Comparison of ENCODE assay signal across 8 cellular contexts in the genomic region with DNA sequence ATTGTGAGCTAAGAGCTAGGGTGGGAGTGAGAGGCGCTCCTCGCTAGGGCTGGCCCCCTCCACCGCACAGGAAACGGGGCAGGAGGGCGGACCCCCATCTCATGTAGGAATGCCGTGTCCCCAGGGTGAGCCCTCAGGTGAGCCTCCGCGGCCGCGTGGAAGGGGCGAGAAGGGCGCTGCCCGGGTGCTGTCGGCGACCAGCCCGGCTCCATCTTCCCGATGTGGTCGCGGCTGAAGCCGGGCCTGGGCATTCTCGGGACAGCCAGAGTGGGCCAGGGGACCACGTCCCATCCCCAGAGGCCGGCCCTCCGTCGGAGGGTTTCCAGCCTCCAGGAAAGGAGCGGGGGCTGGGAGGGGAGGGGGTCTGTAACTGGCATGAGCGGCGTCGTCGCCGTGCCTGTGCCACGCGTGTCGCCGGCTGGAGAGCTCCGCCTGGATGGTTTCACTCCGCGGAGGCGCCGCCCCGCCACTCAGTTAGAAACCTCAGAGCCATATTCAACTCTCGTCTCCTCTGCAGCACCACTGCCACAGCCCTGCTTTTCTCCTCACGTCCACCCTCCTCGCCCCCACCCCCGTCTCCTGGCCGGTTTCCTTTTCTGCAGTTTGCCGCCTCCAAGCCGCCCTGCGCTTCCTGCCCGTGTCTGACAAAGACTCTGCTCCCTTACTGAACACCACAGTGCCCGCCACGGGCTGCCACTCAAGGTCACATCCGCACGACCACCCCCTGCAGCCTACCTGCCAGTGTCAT. TPM values are rescaled to one million over a fixed set of nuclear protein-coding genes. Genes with fewer than 3 reads are reported as not detected.
DNase-seq lines count a peak whose midpoint lies in the region; ATAC-seq and TF ChIP-seq lines count a peak whose summit lies in the region.

A gene with protein sequence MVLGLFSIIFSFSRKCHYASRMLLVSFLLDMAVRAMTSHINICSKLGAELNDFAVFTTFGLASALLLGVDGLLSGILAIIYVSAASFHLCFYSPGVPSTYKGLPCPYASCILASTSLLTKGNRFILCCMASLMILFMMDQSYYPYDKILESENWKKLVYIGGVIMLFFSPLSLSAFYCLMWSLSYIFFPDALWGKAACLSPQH (plus strand): TSS at position 46 of the 748 bp plus-strand sequence. CDS start 4,903 bp downstream, outside the sequence.

- H3K4me3 ChIP-seq in gastroesophageal sphincter = peak within 1 kb of the TSS; percentile 5 to 53
- peak within 1 kb of the TSS; percentile 36 to 52 (median 48) for H3K4me3 ChIP-seq in gastrocnemius medialis

- peaks cover 25% of the 10 kb centered on the region for H3K36me3 Mint-ChIP-seq in activated T-helper 17 cell treated with anti-CD3 and anti-CD28 coated beads, Interleukin-2, amount 50 U/mL, for 72 hours (ENCODE audit: low read depth)

- no peak for TF ChIP-seq EP300 in gastroesophageal sphincter (IDR thresholded peaks at IDR 0.05)

- no peaks in the 10 kb centered on the region for H3K9me3 Mint-ChIP-seq in activated T-helper 17 cell treated with anti-CD3 and anti-CD28 coated beads, Interleukin-2, amount 50 U/mL, for 72 hours

- H3K36me3 ChIP-seq in gastroesophageal sphincter (peaks cover 0 to 29% of the 10 kb centered on the region in 2 donors), gastrocnemius medialis (peaks cover 0 to 9% of the 10 kb centered on the region in 2 donors)

- in situ Hi-C loops in gastrocnemius medialis (cut with MboI; ENCODE audit: low sequenced_read_pairs in 4 of 4) = loop anchor here in 2 of 4 donors (25.0 kb wide), 1 partner anchor 277 kb away; no protein-coding TSS in a partner anchor

- intact Hi-C loops in gastrocnemius medialis (cut with DNase I; ENCODE audit: low total_unique reads) = no loop called here

- TF ChIP-seq CTCF in GM20000 (IDR thresholded peaks at IDR 0.05; ENCODE audit: extremely low read depth, missing control alignments) (no peak), gastroesophageal sphincter (IDR thresholded peaks at IDR 0.05) (no peak), gastrocnemius medialis (IDR thresholded peaks at IDR 0.05 in 4 of 5, conservative IDR thresholded peaks at IDR 0.05 in 1 of 5) (no peak)

- no peak for TF ChIP-seq POLR2A in gastroesophageal sphincter (IDR thresholded peaks at IDR 0.05)
- no peak for TF ChIP-seq POLR2A in gastrocnemius medialis (IDR thresholded peaks at IDR 0.05)

- H3K4me1 ChIP-seq in gastroesophageal sphincter = peaks cover 0 to 14% (median 4%) of the 10 kb centered on the region in 3 donors
- peaks cover 0 to 11% of the 10 kb centered on the region in 2 donors for H3K4me1 ChIP-seq in gastrocnemius medialis

- 2 to 6% methylated on average over 7 to 11 of the region's 54 CpGs for WGBS in gastroesophageal sphincter (ENCODE audit: low coverage in 1 of 2), 2 donors

- H3K27ac Mint-ChIP-seq in activated T-helper 17 cell treated with anti-CD3 and anti-CD28 coated beads, Interleukin-2, amount 50 U/mL, for 72 hours = peak within 1 kb of the TSS; percentile 84

- ATAC-seq in activated T-helper 17 cell treated with anti-CD3 and anti-CD28 coated beads, Interleukin-2, amount 50 U/mL, for 72 hours (replicated peaks) = peak; percentile 87
- ATAC-seq in gastroesophageal sphincter (peak; percentile 59), gastrocnemius medialis (no peak), GM18519 (IDR thresholded peaks at IDR 0.05; ENCODE audit: low FRiP score, unreplicated experiment) (no peak)

- H3K27me3 Mint-ChIP-seq in activated T-helper 17 cell treated with anti-CD3 and anti-CD28 coated beads, Interleukin-2, amount 50 U/mL, for 72 hours = no peaks in the 10 kb centered on the region

- DNase-seq in GM20000 (ENCODE audit: low spot score) (peak; percentile 65), gastrocnemius medialis (no peak), HuH-7.5 (ENCODE audit: low spot score) (no peak), NCI-H446 (lab: John Stamatoyannopoulos, UW) (no peak), SIG-M5 (lab: John Stamatoyannopoulos, UW) (no peak)

- H3K9me3 ChIP-seq in gastroesophageal sphincter (no peaks in the 10 kb centered on the region), gastrocnemius medialis (no peaks in the 10 kb centered on the region)

- H3K27me3 ChIP-seq in gastroesophageal sphincter = no peaks in the 10 kb centered on the region
- H3K27me3 ChIP-seq in gastrocnemius medialis = peaks cover 0 to 10% (median 0%) of the 10 kb centered on the region in 3 donors

- peak within 1 kb of the TSS; percentile 80 for H3K4me3 Mint-ChIP-seq in activated T-helper 17 cell treated with anti-CD3 and anti-CD28 coated beads, Interleukin-2, amount 50 U/mL, for 72 hours

- H3K27ac ChIP-seq in gastroesophageal sphincter (peak within 1 kb of the TSS in 1 of 4 donors; percentile 20), gastrocnemius medialis (no peak within 1 kb of the TSS)

- H3K4me1 Mint-ChIP-seq in activated T-helper 17 cell treated with anti-CD3 and anti-CD28 coated beads, Interleukin-2, amount 50 U/mL, for 72 hours = peaks cover 8% of the 10 kb centered on the region

RNA-seq across cellular contexts. Expression of the gene that starts here (rescaled TPM):
- 1 to 10 TPM in 1 of 2 donors, under 1 TPM in 1; 0.15 to 2.8 TPM for total RNA-seq in activated T-helper 17 cell treated with anti-CD3 and anti-CD28 coated beads, Interleukin-2, amount 50 U/mL, for 72 hours
- total RNA-seq in gastroesophageal sphincter = under 1 TPM in 1 of 4 donors, not detected in 3; 0.12 TPM
- under 1 TPM in 2 of 4 donors, not detected in 2; 0.19 to 0.25 TPM for total RNA-seq in gastrocnemius medialis

Comparison
In these comparisons a context has a peak if more than half of its experiments do, and no peak if none do; other contexts are left out.
1. Peak in ATAC-seq and H3K4me3 ChIP-seq in gastroesophageal sphincter; RNA of the gene not detected or under 1 TPM.